In the genomic region with DNA sequence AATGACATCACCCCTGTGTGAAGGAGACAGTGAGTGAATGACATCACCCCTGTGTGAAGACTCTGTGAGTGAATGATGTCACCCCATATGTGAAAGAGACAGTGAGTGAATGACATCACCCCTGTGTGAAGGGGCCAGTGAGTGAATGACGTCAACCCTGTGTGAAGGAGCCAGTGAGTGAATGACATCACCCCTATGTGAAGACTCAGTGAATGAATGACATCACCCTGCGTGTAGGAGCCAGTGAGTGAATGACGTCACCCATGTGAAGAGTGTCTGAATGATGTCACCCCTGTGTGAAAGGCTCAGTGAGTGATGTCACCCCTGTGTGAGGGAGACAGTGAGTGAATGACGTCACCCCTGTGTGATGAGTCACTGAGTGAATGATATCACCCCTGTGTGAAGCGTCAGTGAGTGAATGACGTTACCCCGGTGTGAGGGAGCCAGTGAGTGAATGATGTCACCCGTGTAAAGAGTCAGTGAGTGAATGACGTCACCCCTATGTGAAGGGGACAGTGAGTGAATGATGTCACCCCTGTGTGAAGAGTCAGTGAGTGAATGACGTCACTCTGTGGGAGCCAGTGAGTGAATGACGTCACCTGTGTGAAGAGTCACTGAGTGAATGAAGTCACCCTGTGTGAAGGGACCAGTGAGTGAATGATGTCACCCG, we compare ENCODE assay signal across 17 cellular contexts.
DNase-seq lines count a peak whose midpoint lies in the region; ATAC-seq, FAIRE-seq and TF ChIP-seq lines count a peak whose summit lies in the region.
"Had no signal": no experiment of that assay in that cellular context is flagged by ENCODE, and none has a peak within 500 bp of the region (broad histone marks: within the 10 kb centered on the region; RNA-seq: fewer than 3 reads in every experiment).

No MANE protein-coding gene starts in this region.

- POLR2A ChIA-PET in endothelial cell of umbilical vein (lab: Charles Lee) = no interaction called here
- POLR2A ChIA-PET in GM10248 (lab: Yijun Ruan, JAX) = no interaction called here

- H3K27me3 ChIP-seq in endothelial cell of umbilical vein (ENCODE audit: control insufficient read depth in 2 of 2, insufficient read depth in 2 of 2, low read length in 2 of 2) = no peaks in the 10 kb centered on the region
- H3K27me3 ChIP-seq: tibial nerve had no signal

- no peak overlapping the region for H3K4me3 ChIP-seq in endothelial cell of umbilical vein (replicated peaks in 1 of 3; ENCODE audit: insufficient read depth in 1 of 3, low read depth in 1 of 3, low read length in 3 of 3)
- H3K4me3 ChIP-seq: tibial nerve had no signal

- no peaks in the 10 kb centered on the region for H3K4me1 Mint-ChIP-seq in natural killer cell
- H3K4me1 Mint-ChIP-seq: central memory CD8-positive, alpha-beta T cell had no signal

- DNase-seq in A172 (ENCODE audit: low spot score) (peak; percentile 4), DMS79 (lab: John Stamatoyannopoulos, UW) (peak; percentile 47), NCI-H1417 treated with DMSO at 0.1 percent for 48 hours (lab: John Stamatoyannopoulos, UW) (peak; percentile 16), endothelial cell of umbilical vein (ENCODE audit: low read depth, low spot score) (no peak), GM10248 (ENCODE audit: extremely low spot score) (no peak), GM19238 (ENCODE audit: insufficient read length, low spot score) (no peak), natural killer cell (no peak)
- DNase-seq: Calu3; effector CD8-positive, alpha-beta T cell; left colon; NCI-H1694; NCI-H524 treated with DMSO at 0.1 percent for 48 hours had no signal

- no peak overlapping the region for H3K27ac ChIP-seq in endothelial cell of umbilical vein (ENCODE audit: insufficient read depth, low read depth, low read length)
- H3K27ac ChIP-seq: KMS-11, tibial nerve, VCaP had no signal

- no peak overlapping the region for H2AFZ ChIP-seq in endothelial cell of umbilical vein (ENCODE audit: low read depth, low read length)

- no peaks in the 10 kb centered on the region for H3K36me3 ChIP-seq in endothelial cell of umbilical vein (ENCODE audit: control insufficient read depth in 2 of 2, extremely low read depth in 1 of 2, insufficient read depth in 2 of 2, low read length in 2 of 2)
- H3K36me3 ChIP-seq: tibial nerve had no signal

- BruUV-seq in endothelial cell of umbilical vein (replicated peaks; lab: Mats Ljungman, UMichigan) = no TSS peak

- H3K4me2 ChIP-seq in endothelial cell of umbilical vein (ENCODE audit: insufficient read depth, low read length) = no peak overlapping the region
- H3K4me2 ChIP-seq: KMS-11 had no signal

- intact Hi-C loops in endothelial cell of umbilical vein (cut with micrococcal nuclease) = loop anchor here (5.0 kb wide), 1 partner anchor 42 kb away; no protein-coding TSS in a partner anchor
- intact Hi-C loops in natural killer cell (cut with micrococcal nuclease) = no loop called here

- H3K27ac Mint-ChIP-seq in natural killer cell = no peak overlapping the region

- no peaks in the 10 kb centered on the region for H4K20me1 ChIP-seq in endothelial cell of umbilical vein (replicated peaks; ENCODE audit: control insufficient read depth, extremely low read depth, insufficient read depth, low read length)

- peaks cover 27% of the 10 kb centered on the region for H3K9me3 ChIP-seq in endothelial cell of umbilical vein (replicated peaks; ENCODE audit: control insufficient read depth, insufficient read depth, low read length)

- no peaks in the 10 kb centered on the region for H3K4me1 ChIP-seq in endothelial cell of umbilical vein (ENCODE audit: control insufficient read depth, extremely low read depth, insufficient read depth, low read length)
- H3K4me1 ChIP-seq: tibial nerve had no signal

- no peaks in the 10 kb centered on the region for H3K9me1 ChIP-seq in endothelial cell of umbilical vein (replicated peaks; ENCODE audit: control insufficient read depth, extremely low read depth, insufficient read depth, low read length)

- no peak for TF ChIP-seq POLR2A in endothelial cell of umbilical vein (IDR thresholded peaks at IDR 0.05; ENCODE audit: low read depth, low read length)

- ATAC-seq in GM18867 (IDR thresholded peaks at IDR 0.05; ENCODE audit: unreplicated experiment) (no peak), natural killer cell (no peak)
- ATAC-seq: left colon had no signal

- FAIRE-seq in endothelial cell of umbilical vein (lab: Jason Lieb, UNC) = no peak

- H3K27me3 Mint-ChIP-seq in natural killer cell (ENCODE audit: low read depth in 2 of 2) = no peaks in the 10 kb centered on the region

- H3K9ac ChIP-seq in endothelial cell of umbilical vein (replicated peaks; ENCODE audit: extremely low read depth, insufficient read depth, low read length) = no peak overlapping the region
- H3K9ac ChIP-seq: KMS-11 had no signal

- H3K79me2 ChIP-seq in endothelial cell of umbilical vein (ENCODE audit: control insufficient read depth, insufficient read depth, low read length) = no peaks in the 10 kb centered on the region

- dilution Hi-C loops in endothelial cell of umbilical vein (cut with MboI; ENCODE audit: extremely low pct_ligation_motif_present, low sequenced_read_pairs) = no loop called here

- no peak for TF ChIP-seq CTCF in endothelial cell of umbilical vein (IDR thresholded peaks at IDR 0.05; ENCODE audit: extremely low read depth in 1 of 2, insufficient read depth in 1 of 2, low read depth in 1 of 2, low read length in 2 of 2)
- no peak for TF ChIP-seq CTCF in GM10248 (IDR thresholded peaks at IDR 0.05; ENCODE audit: control extremely low read depth, extremely low read depth, low read depth, missing control alignments)
- no peak for TF ChIP-seq CTCF in natural killer cell (IDR thresholded peaks at IDR 0.05)

- H3K36me3 Mint-ChIP-seq in natural killer cell = peaks cover 6% of the 10 kb centered on the region

- H3K9me3 Mint-ChIP-seq in natural killer cell = peaks cover 11 to 16% of the 10 kb centered on the region in 2 donors

- CTCF ChIA-PET in endothelial cell of umbilical vein (lab: Charles Lee) (no interaction called here), GM10248 (lab: Yijun Ruan, JAX) (no interaction called here)

- no peak overlapping the region for H3K4me3 Mint-ChIP-seq in natural killer cell
- H3K4me3 Mint-ChIP-seq: central memory CD8-positive, alpha-beta T cell had no signal

TF ChIP-seq in endothelial cell of umbilical vein, 7 proteins besides CTCF, POLR2A, EP300 and RAD21:
- TF ChIP-seq EZH2 (IDR thresholded peaks at IDR 0.05; ENCODE audit: borderline replicate concordance, low read depth, low read length, severe bottlenecking) = no peak
- peak; percentile 62 for TF ChIP-seq JUN (IDR thresholded peaks at IDR 0.05; ENCODE audit: borderline replicate concordance, insufficient read depth, insufficient read length, low read depth)

Comparison
In these comparisons a context has a peak if more than half of its experiments do, and no peak if none do; other contexts are left out.
1. DNase-seq: peak in A172 (single experiment), DMS79 (single experiment) and NCI-H1417 treated with DMSO at 0.1 percent for 48 hours (single experiment); none in endothelial cell of umbilical vein (single experiment), GM10248 (single experiment), GM19238 (single experiment) and natural killer cell (single experiment).